Comparison of ENCODE assay signal across 8 cellular contexts in the genomic region with DNA sequence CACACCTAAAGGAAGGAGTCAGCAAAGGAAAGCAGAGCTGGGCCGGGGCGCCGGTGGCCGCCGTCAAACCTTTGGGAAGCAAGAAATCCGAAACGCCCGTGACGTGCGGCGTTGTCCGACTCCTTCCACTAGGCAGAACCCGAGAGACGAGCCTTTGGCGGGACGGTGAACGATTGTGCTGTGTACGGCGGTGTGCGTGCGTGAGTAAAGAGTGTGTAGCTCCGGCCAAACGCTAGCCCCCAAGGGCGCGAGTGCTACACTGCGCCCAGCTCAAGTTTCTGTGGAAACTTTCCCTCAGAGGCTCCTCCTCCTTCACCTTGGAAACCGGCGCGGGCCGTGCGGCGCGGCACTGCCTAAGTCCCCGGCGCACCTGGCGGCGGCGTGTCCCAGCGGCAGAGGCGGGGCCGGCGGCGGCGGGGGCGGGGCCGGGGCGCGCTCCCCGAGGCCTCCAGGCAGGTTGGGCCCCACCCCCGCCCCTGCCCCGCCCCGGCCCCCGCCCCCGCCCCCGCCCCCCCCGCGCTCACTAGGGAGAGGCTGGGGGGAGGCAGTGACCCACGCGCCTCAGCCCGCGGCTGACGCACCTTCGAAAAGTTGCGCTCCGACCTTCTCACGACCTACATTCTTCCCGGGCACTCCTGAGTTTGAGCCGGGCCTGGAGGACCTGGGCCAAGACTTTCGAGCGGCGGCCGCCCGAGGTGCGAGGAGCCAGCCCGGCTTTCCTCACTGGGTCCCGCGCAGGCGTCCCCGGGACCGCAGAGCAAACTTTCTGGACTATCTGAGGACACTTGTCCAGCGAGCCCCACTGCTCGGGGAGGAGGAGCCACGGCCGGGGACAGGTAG. TPM values are rescaled to one million over a fixed set of nuclear protein-coding genes. Genes with fewer than 3 reads are reported as not detected.
DNase-seq lines count a peak whose midpoint lies in the region; ATAC-seq, FAIRE-seq and TF ChIP-seq lines count a peak whose summit lies in the region.

TSS of gene FHIP1A (plus strand) at position 547 of the 840 bp plus-strand sequence. CDS start 157,084 bp downstream, outside the sequence.

- H3K4me3 ChIP-seq in H1 (ENCODE audit: extremely low read depth in 1 of 4, insufficient read depth in 2 of 4, low read depth in 3 of 4, low read length in 4 of 4) (peak within 1 kb of the TSS; percentile 71 to 91 (median 74)), mesodermal cell (ENCODE audit: extremely low read depth, insufficient read depth, low read length, poor library complexity, severe bottlenecking) (peak within 1 kb of the TSS; percentile 48)

- peaks cover 0 to 40% of the 10 kb centered on the region in 2 experiments; a peak in 2 of 4 replicates for H3K79me2 ChIP-seq in H1 (ENCODE audit: control insufficient read depth in 1 of 2, insufficient read depth in 2 of 2, low read length in 2 of 2)

- whole genome bisulfite sequencing in H1 (ENCODE audit: extremely low coverage in 1 of 2, insufficient coverage in 1 of 2, insufficient read length in 1 of 2, insufficient replicate concordance in 2 of 2, low coverage in 1 of 2, low lambda C conversion rate in 2 of 2, missing lambda C conversion rate in 1 of 2), 2 experiments: 4% methylated on average over 69 of the region's 84 CpGs; no CpG with 5 or more reads in 1 of the 2 experiments
- WGBS in mesodermal cell (ENCODE audit: insufficient coverage in 2 of 2), 2 experiments: 0 to 1% methylated on average over 27 to 37 of the region's 84 CpGs

- H4K5ac ChIP-seq in H1 (ENCODE audit: insufficient read length, low read depth, low read length): peak within 1 kb of the TSS; percentile 73

- no peak for TF ChIP-seq EP300 in H1 (IDR thresholded peaks at IDR 0.05; ENCODE audit: borderline replicate concordance in 1 of 2, low read depth in 2 of 2, low read length in 2 of 2)

- H2BK120ac ChIP-seq in H1 (replicated peaks; ENCODE audit: low read depth, low read length): no peak within 1 kb of the TSS

- H3K23ac ChIP-seq in H1 (ENCODE audit: insufficient read length): no peak within 1 kb of the TSS

- H3K36me3 ChIP-seq in H1 (ENCODE audit: control insufficient read depth in 2 of 4, insufficient read depth in 4 of 4, low read length in 3 of 4) (no peaks in the 10 kb centered on the region; a peak in 1 of 8 replicates), mesodermal cell (ENCODE audit: control insufficient read depth, insufficient read depth, low read length) (no peaks in the 10 kb centered on the region)

- H3K27ac ChIP-seq in H1 (ENCODE audit: low read depth, low read length) (peak within 1 kb of the TSS; percentile 92), mesodermal cell (ENCODE audit: low read depth, low read length, severe bottlenecking) (no peak within 1 kb of the TSS)

- H4K8ac ChIP-seq in H1 (ENCODE audit: extremely low read depth, insufficient read depth, low read length): peak within 1 kb of the TSS; percentile 91

- peaks cover 15% of the 10 kb centered on the region for H3K23me2 ChIP-seq in H1 (ENCODE audit: low read depth, low read length)

- H3K27me3 ChIP-seq in H1 (replicated peaks in 1 of 4; ENCODE audit: control insufficient read depth in 3 of 4, extremely low read depth in 1 of 4, insufficient read depth in 3 of 4, low read length in 3 of 4): no peaks in the 10 kb centered on the region

- H2BK15ac ChIP-seq in H1 (ENCODE audit: low read length): peak within 1 kb of the TSS; percentile 81; the same call in 1 of the 2 replicates

- peak within 1 kb of the TSS; percentile 71 to 85 (median 80) for H3K9ac ChIP-seq in H1 (replicated peaks in 1 of 4; ENCODE audit: extremely low read depth in 1 of 4, low read depth in 3 of 4, low read length in 3 of 4)

- H4K91ac ChIP-seq in H1 (replicated peaks; ENCODE audit: insufficient read length, low read length): peak within 1 kb of the TSS; percentile 31

- peak; percentile 61 to 96 for TF ChIP-seq POLR2A in H1 (IDR thresholded peaks at IDR 0.05; ENCODE audit: control extremely low read depth in 1 of 2, low read depth in 2 of 2, low read length in 2 of 2)

- H2BK12ac ChIP-seq in H1 (ENCODE audit: low read depth, low read length): peak within 1 kb of the TSS; percentile 82

- peak within 1 kb of the TSS; percentile 79 for H3K56ac ChIP-seq in H1 (replicated peaks; ENCODE audit: insufficient read length, low read depth, low read length)

- peak; percentile 55 for DNase-seq in AG08395 (ENCODE audit: low spot score)
- DNase-seq in NCI-H345 treated with DMSO at 0.1 percent for 48 hours (lab: John Stamatoyannopoulos, UW; ENCODE audit: unreplicated experiment): peak; percentile 74
- DNase-seq in activated CD8-positive, alpha-beta memory T cell treated with anti-CD3 and anti-CD28 coated beads for 1 hour (ENCODE audit: extremely low read depth in 1 of 2, low read depth in 1 of 2): peak; percentile 44 to 78
- DNase-seq in H1 (ENCODE audit: low read depth in 1 of 2, low spot score in 2 of 2): peak; percentile 84 to 95
- DNase-seq in stimulated activated CD8-positive, alpha-beta memory T cell treated with anti-CD3 and anti-CD28 coated beads, Interleukin-15, amount 100 ng/mL, for 48 hours (ENCODE audit: low read depth in 2 of 2): peak; percentile 56 to 67

- TF ChIP-seq CTCF in H1 (IDR thresholded peaks at IDR 0.05; ENCODE audit: control extremely low read depth in 1 of 3, insufficient read depth in 1 of 3, low read depth in 1 of 3, low read length in 3 of 3): peak in 2 of 3 experiments; percentile 1 to 2; a peak in 1 of 4 replicates

- H3K9me3 ChIP-seq in H1 (ENCODE audit: insufficient read depth in 2 of 2, low read depth in 1 of 2, low read length in 1 of 2) (no peaks in the 10 kb centered on the region), mesodermal cell (ENCODE audit: control insufficient read depth, low read length) (no peaks in the 10 kb centered on the region)

- POLR2A ChIA-PET in H1 (lab: Charles Lee; ENCODE audit: partially characterized antibody): interaction anchor here (0.7 to 2.9 kb wide), 13 partner anchors 8 to 313 kb away, joined by 3 to 15 read pairs (median 4); partner anchors contain the start of gene SH3D19

- no peak within 1 kb of the TSS for H3K14ac ChIP-seq in H1 (ENCODE audit: insufficient read length)

- H2AFZ ChIP-seq in H1 (ENCODE audit: low read length): peak within 1 kb of the TSS; percentile 93; the same call in 1 of the 2 replicates

- H4K20me1 ChIP-seq in H1 (replicated peaks in 1 of 2; ENCODE audit: control insufficient read depth in 1 of 2, insufficient read depth in 2 of 2, low read length in 2 of 2): peaks cover 0 to 2% of the 10 kb centered on the region in 2 experiments

- H3K4me2 ChIP-seq in H1 (ENCODE audit: insufficient read depth in 1 of 2, low read depth in 2 of 2, low read length in 2 of 2): peak within 1 kb of the TSS; percentile 86 to 100

- H2AK5ac ChIP-seq in H1 (ENCODE audit: low read depth, low read length): peak within 1 kb of the TSS; percentile 24; the same call in 1 of the 2 replicates

- peak; percentile 87 for ATAC-seq in GM18870 (IDR thresholded peaks at IDR 0.05; ENCODE audit: unreplicated experiment)
- peak; percentile 87 for ATAC-seq in HG03095 (IDR thresholded peaks at IDR 0.05; ENCODE audit: unreplicated experiment)

- TF ChIP-seq RAD21 in H1 (IDR thresholded peaks at IDR 0.05 in 1 of 2, conservative IDR thresholded peaks at IDR 0.05 in 1 of 2; ENCODE audit: low read depth in 2 of 2, low read length in 2 of 2): peak in 1 of 2 experiments; percentile 17; a peak in 1 of 4 replicates

- H2BK20ac ChIP-seq in H1 (ENCODE audit: low read length): peak within 1 kb of the TSS; percentile 49; the same call in 1 of the 2 replicates

- FAIRE-seq in H1 (lab: Jason Lieb, UNC): no peak

- H2BK5ac ChIP-seq in H1 (ENCODE audit: low read depth, low read length): peak within 1 kb of the TSS; percentile 88

- peak within 1 kb of the TSS; percentile 80 for H3K18ac ChIP-seq in H1 (ENCODE audit: extremely low read depth, low read length)

- CTCF ChIA-PET in H1 (lab: Charles Lee; ENCODE audit: partially characterized antibody): interaction anchor here (0.6 kb wide), 1 partner anchor 205 kb away, joined by 3 read pairs; no protein-coding TSS in a partner anchor

- H3K4me1 ChIP-seq in H1 (replicated peaks in 1 of 4; ENCODE audit: control insufficient read depth in 3 of 4, insufficient read depth in 4 of 4, low read length in 3 of 4) (peaks cover 3 to 15% (median 6%) of the 10 kb centered on the region in 4 experiments; a peak in 6 of 7 replicates), mesodermal cell (ENCODE audit: control insufficient read depth, insufficient read depth, low read length, poor library complexity, severe bottlenecking) (peaks cover 5% of the 10 kb centered on the region)

- H3K79me1 ChIP-seq in H1 (ENCODE audit: low read depth, low read length): peaks cover 4% of the 10 kb centered on the region

- H3K4ac ChIP-seq in H1 (replicated peaks; ENCODE audit: insufficient read length, low read depth, low read length): no peak within 1 kb of the TSS

TF ChIP-seq in H1, 55 proteins besides CTCF, POLR2A, EP300 and RAD21 (continues in another document):
- TF ChIP-seq GTF2F1 (IDR thresholded peaks at IDR 0.05; ENCODE audit: borderline replicate concordance, low read depth, low read length) (no peak), TAF1 (IDR thresholded peaks at IDR 0.05; ENCODE audit: low read depth, low read length) (peak; percentile 87), CBX8 (IDR thresholded peaks at IDR 0.05; ENCODE audit: borderline replicate concordance, low read depth, low read length) (no peak), PHF8 (conservative IDR thresholded peaks at IDR 0.05; ENCODE audit: low read depth, low read length) (peak; percentile 66; the same call in 1 of the 2 replicates), POLR2AphosphoS5 (IDR thresholded peaks at IDR 0.05; ENCODE audit: low read depth, low read length) (peak; percentile 90), TCF12 (IDR thresholded peaks at IDR 0.05; ENCODE audit: low read depth, low read length) (0 out of 2 replicates have a peak, but pooled peaks have one; percentile 52), KDM4A (IDR thresholded peaks at IDR 0.05; ENCODE audit: low read depth, low read length, severe bottlenecking) (peak; percentile 86), ASH2L (IDR thresholded peaks at IDR 0.05; ENCODE audit: low read length) (no peak), TBP (IDR thresholded peaks at IDR 0.05; ENCODE audit: low read depth, low read length) (peak; percentile 78), CREB1 (IDR thresholded peaks at IDR 0.05) (peak; percentile 80), SP1 (IDR thresholded peaks at IDR 0.05; ENCODE audit: low read depth, low read length) (0 out of 2 replicates have a peak, but pooled peaks have one; percentile 42)

RNA-seq across cellular contexts. Expression of gene FHIP1A, which starts in this region (rescaled TPM):
- 75.2 and 76.3 TPM in 2 replicates for total RNA-seq in H1 (2021; fragmentation: NEBNext Ultra II Directional; extraction: Animal tissue kit (Norgen Biotek cat#: 25700))
- polyA plus RNA-seq in H1 (2011; rRNA removed): 17.9 and 19.8 TPM in 2 replicates
- polyA plus RNA-seq in H1 (2011; cell fraction: cytosol; rRNA removed): 21.9 TPM
- polyA plus RNA-seq in H1 (2011; cell fraction: nucleus; rRNA removed): 29.3 TPM
- 12.1 to 21.6 TPM (median 17.2 TPM) in 4 replicates for polyA plus RNA-seq in H1 (2012, experiment 1 of 2)
- polyA plus RNA-seq in H1 (2012, experiment 2 of 2): 3.6 TPM
- 19.0 TPM for polyA plus RNA-seq in H1 (2013, experiment 1 of 2)
- polyA plus RNA-seq in H1 (2013, experiment 2 of 2): 20.8 TPM
- polyA minus RNA-seq in H1 (2011; rRNA and poly(A)+ RNA removed): 121 and 133 TPM in 2 replicates
- polyA minus RNA-seq in H1 (2011; cell fraction: cytosol; rRNA and poly(A)+ RNA removed): 51.7 TPM
- polyA minus RNA-seq in H1 (2011; cell fraction: nucleus; rRNA and poly(A)+ RNA removed): 107 TPM
- polyA plus RNA-seq in mesodermal cell (2013, experiment 1 of 2): 0.33 TPM
- polyA plus RNA-seq in mesodermal cell (2013, experiment 2 of 2): 0.35 TPM
